ENCODE assay signal across 12 cellular contexts in the genomic region with DNA sequence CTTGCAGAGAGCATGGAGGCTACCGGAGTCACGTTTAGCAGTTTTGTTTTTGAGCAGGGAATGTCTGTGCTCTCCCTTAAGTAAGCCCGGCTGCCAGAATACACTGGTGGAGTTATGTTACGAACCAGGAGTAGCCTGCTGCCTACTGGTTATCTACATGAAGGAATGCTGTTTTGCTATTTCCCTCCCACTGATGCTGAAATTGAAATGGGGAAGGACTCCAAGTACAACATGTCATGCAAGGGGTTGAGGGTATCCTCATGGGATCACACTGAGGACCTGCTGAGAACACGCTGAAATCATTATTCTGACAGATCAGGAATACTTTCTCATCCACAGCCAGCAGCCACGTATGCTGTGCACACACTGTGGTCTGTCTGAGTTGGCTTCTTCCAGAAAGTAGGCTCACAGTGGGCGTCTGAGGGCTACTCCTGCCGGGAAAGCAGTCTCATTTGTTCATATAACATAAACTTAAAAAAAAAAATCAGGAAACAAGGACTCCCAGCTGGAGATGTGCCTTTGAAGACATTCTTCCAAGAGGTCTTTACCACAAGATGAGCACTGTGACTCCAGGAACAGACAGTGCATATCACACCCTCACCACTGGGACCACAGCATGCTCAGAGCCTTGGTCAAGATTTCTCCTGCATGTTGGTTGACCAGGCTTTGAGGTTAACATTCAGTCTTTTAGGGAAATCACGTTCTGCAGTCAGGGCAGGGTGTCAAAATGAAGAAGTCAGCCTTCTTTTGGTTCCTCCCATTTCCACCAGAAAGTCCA.
DNase-seq lines count a peak whose midpoint lies in the region; ATAC-seq, FAIRE-seq and TF ChIP-seq lines count a peak whose summit lies in the region.
"Had no signal": no experiment of that assay in that cellular context is flagged by ENCODE, and none has a peak within 500 bp of the region (broad histone marks: within the 10 kb centered on the region; RNA-seq: fewer than 3 reads in every experiment).

No MANE protein-coding gene starts in this region.

- no peak overlapping the region for H2AK5ac ChIP-seq in mesendoderm (ENCODE audit: low read length)

- no peaks in the 10 kb centered on the region for H3K79me2 ChIP-seq in mesendoderm (ENCODE audit: control insufficient read depth, insufficient read depth, low read length)

- H3K27ac ChIP-seq in mesendoderm (ENCODE audit: low read depth, low read length) = no peak overlapping the region
- H3K27ac ChIP-seq in upper lobe of left lung = peak overlapping the region in 1 of 4 donors; percentile 18

- no peak overlapping the region for H3K23ac ChIP-seq in mesendoderm (ENCODE audit: low read length)

- FAIRE-seq in GM12891 (lab: Jason Lieb, UNC) = no peak
- FAIRE-seq: kidney had no signal

- H3K9me3 ChIP-seq in MG63 = no peaks in the 10 kb centered on the region; the same call in 1 of the 2 replicates
- no peaks in the 10 kb centered on the region for H3K9me3 ChIP-seq in upper lobe of left lung

- no peak overlapping the region for H3K18ac ChIP-seq in mesendoderm (ENCODE audit: low read length)

- H3K4me3 ChIP-seq in MG63 = no peak overlapping the region
- no peak overlapping the region for H3K4me3 ChIP-seq in mesendoderm (ENCODE audit: low read length)
- H3K4me3 ChIP-seq in upper lobe of left lung = no peak overlapping the region

- H3K27me3 ChIP-seq in MG63 = no peaks in the 10 kb centered on the region
- no peaks in the 10 kb centered on the region for H3K27me3 ChIP-seq in mesendoderm (ENCODE audit: insufficient read depth, low read length, poor library complexity)
- H3K27me3 ChIP-seq in upper lobe of left lung = no peaks in the 10 kb centered on the region

- H3K9ac ChIP-seq in mesendoderm (ENCODE audit: low read length) = no peak overlapping the region

- no CpG with 5 or more reads among the region's 9 CpGs for WGBS in mesendoderm (ENCODE audit: extremely low coverage, insufficient coverage, low lambda C conversion rate)
- WGBS in upper lobe of left lung, 2 donors = 51 to 60% methylated on average over 9 of the region's 9 CpGs

- peak; percentile 52 for DNase-seq in MG63
- peak; percentile 99 for DNase-seq in fibroblast of peridontal ligament (ENCODE audit: extremely low read depth)
- peak; percentile 45 for DNase-seq in mesendoderm
- no peak for DNase-seq in upper lobe of left lung
- DNase-seq in activated CD8-positive, alpha-beta memory T cell treated with anti-CD3 and anti-CD28 coated beads for 24 hours = no peak
- no peak for DNase-seq in GM12891 (ENCODE audit: insufficient read length, low spot score)
- no peak for DNase-seq in activated CD8-positive, alpha-beta memory T cell treated with anti-CD3 and anti-CD28 coated beads, Interleukin-2, amount 50 U/mL, for 48 hours
- DNase-seq: DND-41; kidney; NCI-H1105 treated with DMSO at 0.1 percent for 48 hours; NCI-H524; stimulated activated CD4-positive, alpha-beta T cell treated with anti-CD3 and anti-CD28 coated beads, Interleukin-4, amount 100 ng/mL, for 24 hours had no signal

- peak; percentile 66 to 90 for ATAC-seq in upper lobe of left lung (ENCODE audit: low FRiP score in 2 of 2)

- H4K5ac ChIP-seq in mesendoderm (ENCODE audit: low read length) = no peak overlapping the region

- H3K36me3 ChIP-seq in MG63 = no peaks in the 10 kb centered on the region
- H3K36me3 ChIP-seq in mesendoderm (ENCODE audit: control insufficient read depth, insufficient read depth, low read length) = no peaks in the 10 kb centered on the region
- H3K36me3 ChIP-seq in upper lobe of left lung = no peaks in the 10 kb centered on the region

- H3K79me1 ChIP-seq in mesendoderm (ENCODE audit: low read length) = no peaks in the 10 kb centered on the region

- H4K8ac ChIP-seq in mesendoderm (ENCODE audit: low read depth, low read length) = no peak overlapping the region

- TF ChIP-seq CTCF in upper lobe of left lung (IDR thresholded peaks at IDR 0.05) = no peak

- H3K4me2 ChIP-seq in mesendoderm (ENCODE audit: low read length) = no peak overlapping the region

- H3K4me1 ChIP-seq in mesendoderm (ENCODE audit: control insufficient read depth, low read depth, low read length) (no peaks in the 10 kb centered on the region), upper lobe of left lung (peaks cover 0 to 6% (median 1%) of the 10 kb centered on the region in 4 donors)

- H3K56ac ChIP-seq in mesendoderm (ENCODE audit: low read length) = no peak overlapping the region

- TF ChIP-seq POLR2A in upper lobe of left lung (IDR thresholded peaks at IDR 0.05) (no peak), GM12891 (IDR thresholded peaks at IDR 0.05; ENCODE audit: low read depth, low read length) (no peak)

- H2BK15ac ChIP-seq in mesendoderm (replicated peaks; ENCODE audit: low read depth) = no peak overlapping the region

- H2BK5ac ChIP-seq in mesendoderm (ENCODE audit: low read length) = no peak overlapping the region

- H2BK120ac ChIP-seq in mesendoderm (ENCODE audit: low read depth, low read length) = no peak overlapping the region

- TF ChIP-seq EP300 in upper lobe of left lung (IDR thresholded peaks at IDR 0.05) = peak in 1 of 4 donors; percentile 21

- no peak overlapping the region for H3K4ac ChIP-seq in mesendoderm (ENCODE audit: low read depth, low read length)

TF ChIP-seq in GM12891, 5 proteins besides CTCF, POLR2A, EP300 and RAD21:
- TF ChIP-seq TAF1 (IDR thresholded peaks at IDR 0.05; ENCODE audit: low read depth, low read length) (no peak), POLR2AphosphoS5 (IDR thresholded peaks at IDR 0.05; ENCODE audit: low read depth, low read length) (no peak), PAX5 (IDR thresholded peaks at IDR 0.05; ENCODE audit: insufficient read depth, low read length, severe bottlenecking) (no peak), POU2F2 (IDR thresholded peaks at IDR 0.05; ENCODE audit: low read depth, low read length) (no peak), SPI1 (IDR thresholded peaks at IDR 0.05; ENCODE audit: low read depth, low read length) (no peak)

Comparison
In these comparisons a context has a peak if more than half of its experiments do, and no peak if none do; other contexts are left out.
1. DNase-seq: peak in MG63 (single experiment), fibroblast of peridontal ligament (single experiment) and mesendoderm (single experiment); none in upper lobe of left lung (0 of 2), activated CD8-positive, alpha-beta memory T cell treated with anti-CD3 and anti-CD28 coated beads for 24 hours (single experiment), GM12891 (single experiment) and activated CD8-positive, alpha-beta memory T cell treated with anti-CD3 and anti-CD28 coated beads, Interleukin-2, amount 50 U/mL, for 48 hours (single experiment).